Comparison of ENCODE assay signal across 7 cellular contexts in the genomic region with DNA sequence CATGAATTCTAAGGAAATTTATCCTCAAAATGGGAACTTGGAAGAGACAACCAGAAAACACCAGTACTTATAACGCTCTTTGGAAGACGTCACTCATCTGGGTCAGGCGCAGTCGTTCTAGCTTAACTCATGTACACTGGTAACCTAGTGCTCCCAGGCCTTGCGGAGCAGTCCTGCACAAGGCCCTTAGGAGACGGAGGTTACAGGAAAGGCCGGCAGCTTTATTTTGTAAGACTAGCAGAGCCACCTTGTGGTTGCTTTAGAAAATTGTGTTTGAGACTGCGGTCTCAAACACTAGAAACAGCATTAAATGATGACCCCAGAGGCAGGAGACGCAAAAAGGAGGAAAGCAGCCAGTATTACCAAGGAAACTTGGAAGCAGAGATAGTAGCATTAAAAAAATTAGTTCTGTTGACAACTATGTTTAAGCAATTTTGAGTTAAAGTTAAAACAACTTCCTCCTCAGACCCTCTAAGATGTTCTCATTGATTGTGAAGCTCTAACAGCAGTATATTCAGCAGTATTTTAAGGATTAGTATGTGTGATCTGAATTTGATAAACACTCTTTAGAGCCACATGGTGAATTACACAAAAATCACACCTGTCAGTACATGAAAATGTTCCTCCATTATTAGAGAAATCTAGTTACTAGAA.
DNase-seq lines count a peak whose midpoint lies in the region; ATAC-seq and TF ChIP-seq lines count a peak whose summit lies in the region.

No MANE protein-coding gene starts in this region.

- no peaks in the 10 kb centered on the region for H3K79me2 ChIP-seq in Karpas-422 (ENCODE audit: low read length)
- no peaks in the 10 kb centered on the region for H3K79me2 ChIP-seq in OCI-LY3 (ENCODE audit: low read length)

- DNase-seq in ELR (ENCODE audit: low read depth): peak; percentile 84
- DNase-seq in Karpas-422: peak; percentile 83
- DNase-seq in choroid plexus epithelial cell (ENCODE audit: low read depth): peak; percentile 84
- peak; percentile 68 for DNase-seq in left lobe of liver (ENCODE audit: low spot score)
- peak; percentile 54 for DNase-seq in ureter (ENCODE audit: low spot score)

- H3K9ac ChIP-seq in Karpas-422 (ENCODE audit: low read length) (no peak overlapping the region), OCI-LY3 (ENCODE audit: low read length) (peak overlapping the region; percentile 27; the same call in 1 of the 2 replicates)

- TF ChIP-seq CTCF in OCI-LY3 (IDR thresholded peaks at IDR 0.05; ENCODE audit: low read depth, low read length): peak; percentile 84
- peak; percentile 74 for TF ChIP-seq CTCF in choroid plexus epithelial cell (conservative IDR thresholded peaks at IDR 0.05; ENCODE audit: low read depth, low read length)

- H3K4me2 ChIP-seq in Karpas-422 (ENCODE audit: low read depth, low read length, poor library complexity, severe bottlenecking) (no peak overlapping the region), OCI-LY3 (ENCODE audit: low read length) (peak overlapping the region; percentile 58)

- H4K20me1 ChIP-seq in Karpas-422 (ENCODE audit: insufficient read depth, low read depth, low read length) (no peaks in the 10 kb centered on the region), OCI-LY3 (ENCODE audit: insufficient read depth, low read length) (no peaks in the 10 kb centered on the region)

- H3K27ac ChIP-seq in Karpas-422 (ENCODE audit: low read length) (no peak overlapping the region), OCI-LY3 (ENCODE audit: low read length) (no peak overlapping the region)

- H2AFZ ChIP-seq in Karpas-422 (ENCODE audit: low read length) (no peak overlapping the region), OCI-LY3 (ENCODE audit: low read depth, low read length) (peak overlapping the region; percentile 83)

- H3K4me3 ChIP-seq in Karpas-422 (ENCODE audit: low read length): no peak overlapping the region
- H3K4me3 ChIP-seq in OCI-LY3 (ENCODE audit: low read length): peak overlapping the region; percentile 40
- no peak overlapping the region for H3K4me3 ChIP-seq in choroid plexus epithelial cell (ENCODE audit: low read depth, low read length)

- H3K4me1 ChIP-seq in Karpas-422 (ENCODE audit: low read length) (no peaks in the 10 kb centered on the region), OCI-LY3 (ENCODE audit: low read length) (peaks cover 3% of the 10 kb centered on the region)

- H3K27me3 ChIP-seq in Karpas-422 (ENCODE audit: low read length) (no peaks in the 10 kb centered on the region), OCI-LY3 (ENCODE audit: low read depth, low read length) (peaks cover 11% of the 10 kb centered on the region; the same call in 1 of the 2 replicates)

- no peaks in the 10 kb centered on the region for H3K36me3 ChIP-seq in Karpas-422 (ENCODE audit: insufficient read depth, low read length)
- no peaks in the 10 kb centered on the region for H3K36me3 ChIP-seq in OCI-LY3 (replicated peaks; ENCODE audit: low read depth, low read length)

- no peaks in the 10 kb centered on the region for H3K9me2 ChIP-seq in Karpas-422 (replicated peaks; ENCODE audit: insufficient read depth, low read length)

- ATAC-seq in left lobe of liver (peak; percentile 90), GM21619 (IDR thresholded peaks at IDR 0.05; ENCODE audit: unreplicated experiment) (no peak)

- no peaks in the 10 kb centered on the region for H3K9me3 ChIP-seq in Karpas-422 (ENCODE audit: low read length)
- no peaks in the 10 kb centered on the region for H3K9me3 ChIP-seq in OCI-LY3 (ENCODE audit: insufficient read depth, low read length)
